In genomic region chr19:48837081-48837524, GRCh38 we compare ENCODE assay signal across 8 cellular contexts. TPM values are rescaled to one million over a fixed set of nuclear protein-coding genes. Genes with fewer than 3 reads are reported as not detected.
DNase-seq lines count a peak whose midpoint lies in the region; FAIRE-seq and TF ChIP-seq lines count a peak whose summit lies in the region.

No MANE protein-coding gene starts in this region.

- peak overlapping the region; percentile 95 for H3K27ac Mint-ChIP-seq in mesothelial cell of epicardium

- H3K36me3 Mint-ChIP-seq in mesothelial cell of epicardium: peaks cover 13% of the 10 kb centered on the region

- in situ Hi-C loops in Caki2 (cut with HindIII; ENCODE audit: low pct_unique_long_range_greater_than_20kb, low sequenced_read_pairs): no loop called here

- peak overlapping the region; percentile 77 for H3K4me3 Mint-ChIP-seq in mesothelial cell of epicardium

- H3K4me1 Mint-ChIP-seq in mesothelial cell of epicardium: peaks cover 22% of the 10 kb centered on the region

- FAIRE-seq in endometrium (lab: Jason Lieb, UNC): peak; percentile 67

- TF ChIP-seq CTCF in mesothelial cell of epicardium (IDR thresholded peaks at IDR 0.05; ENCODE audit: unreplicated experiment): no peak

- no peaks in the 10 kb centered on the region for H3K9me3 Mint-ChIP-seq in mesothelial cell of epicardium

- CTCF ChIA-PET in HEK293T (lab: Yijun Ruan, JAX): no interaction called here

- no peaks in the 10 kb centered on the region for H3K27me3 Mint-ChIP-seq in mesothelial cell of epicardium (ENCODE audit: low read depth)

- POLR2A ChIA-PET in HEK293T (lab: Yijun Ruan, JAX): interaction anchor here (1.0 to 1.2 kb wide), 4 partner anchors 23 to 207 kb away, joined by 3 to 4 read pairs (median 3); no protein-coding TSS in a partner anchor

- peak; percentile 88 for DNase-seq in Caki2 (ENCODE audit: low read depth)
- peak; percentile 91 for DNase-seq in HEK293T (ENCODE audit: extremely low spot score)
- peak; percentile 96 for DNase-seq in NCI-H82 treated with DMSO at 0.1 percent for 48 hours (lab: John Stamatoyannopoulos, UW; ENCODE audit: unreplicated experiment)
- peak; percentile 66 for DNase-seq in activated CD8-positive, alpha-beta memory T cell treated with anti-CD3 and anti-CD28 coated beads, Interleukin-2, amount 50 U/mL, for 24 hours (ENCODE audit: extremely low read depth)
- DNase-seq in mesothelial cell of epicardium (ENCODE audit: low spot score in 2 of 2, unreplicated experiment in 2 of 2): peak; percentile 68 to 78
- DNase-seq in stimulated activated CD8-positive, alpha-beta memory T cell treated with anti-CD3 and anti-CD28 coated beads, Interleukin-2, amount 100 ng/mL, for 1 hour (ENCODE audit: low read depth in 2 of 2): peak; percentile 62 to 65
- DNase-seq in SKM-1 treated with dmso at 0.1 percent for 144 hours (lab: John Stamatoyannopoulos, UW; ENCODE audit: unreplicated experiment): no peak

TF ChIP-seq in HEK293T, 16 proteins besides CTCF, POLR2A, EP300 and RAD21:
- no peak for TF ChIP-seq SP1 (IDR thresholded peaks at IDR 0.05)
- TF ChIP-seq PKNOX1 (IDR thresholded peaks at IDR 0.05): 0 out of 2 replicates have a peak, but pooled peaks have one; percentile 8
- TF ChIP-seq ELF4 (IDR thresholded peaks at IDR 0.05): no peak

RNA-seq across cellular contexts. Expression of gene HSD17B14, which starts 0.8 kb away (rescaled TPM):
- total RNA-seq in Caki2 (2014; rRNA removed; shearing (Covaris generic); ENCODE audit: low replicate concordance): 33.6 and 56.7 TPM in 2 replicates
- total RNA-seq in mesothelial cell of epicardium: 22.9 to 29.6 TPM (median 27.1 TPM) in 3 replicates

RNA-seq across cellular contexts. Expression of gene BCAT2, which starts 26.3 kb away (rescaled TPM):
- total RNA-seq in Caki2 (2014; rRNA removed; shearing (Covaris generic); ENCODE audit: low replicate concordance): 73.5 and 83.0 TPM in 2 replicates
- 45.3 to 47.3 TPM (median 45.7 TPM) in 3 replicates for total RNA-seq in mesothelial cell of epicardium

RNA-seq across cellular contexts. Expression of gene PLEKHA4, which starts 31.3 kb away (rescaled TPM):
- 0.70 and 11.5 TPM in 2 replicates for total RNA-seq in Caki2 (2014; rRNA removed; shearing (Covaris generic); ENCODE audit: low replicate concordance)
- total RNA-seq in mesothelial cell of epicardium: 25.7 to 28.6 TPM (median 26.9 TPM) in 3 replicates

RNA-seq across cellular contexts. Expression of gene PPP1R15A, which starts 35.1 kb away (rescaled TPM):
- 51.0 and 52.5 TPM in 2 replicates for total RNA-seq in Caki2 (2014; rRNA removed; shearing (Covaris generic); ENCODE audit: low replicate concordance)
- 158 to 170 TPM (median 158 TPM) in 3 replicates for total RNA-seq in mesothelial cell of epicardium
